ENCODE assay signal across 13 cellular contexts in the genomic region with DNA sequence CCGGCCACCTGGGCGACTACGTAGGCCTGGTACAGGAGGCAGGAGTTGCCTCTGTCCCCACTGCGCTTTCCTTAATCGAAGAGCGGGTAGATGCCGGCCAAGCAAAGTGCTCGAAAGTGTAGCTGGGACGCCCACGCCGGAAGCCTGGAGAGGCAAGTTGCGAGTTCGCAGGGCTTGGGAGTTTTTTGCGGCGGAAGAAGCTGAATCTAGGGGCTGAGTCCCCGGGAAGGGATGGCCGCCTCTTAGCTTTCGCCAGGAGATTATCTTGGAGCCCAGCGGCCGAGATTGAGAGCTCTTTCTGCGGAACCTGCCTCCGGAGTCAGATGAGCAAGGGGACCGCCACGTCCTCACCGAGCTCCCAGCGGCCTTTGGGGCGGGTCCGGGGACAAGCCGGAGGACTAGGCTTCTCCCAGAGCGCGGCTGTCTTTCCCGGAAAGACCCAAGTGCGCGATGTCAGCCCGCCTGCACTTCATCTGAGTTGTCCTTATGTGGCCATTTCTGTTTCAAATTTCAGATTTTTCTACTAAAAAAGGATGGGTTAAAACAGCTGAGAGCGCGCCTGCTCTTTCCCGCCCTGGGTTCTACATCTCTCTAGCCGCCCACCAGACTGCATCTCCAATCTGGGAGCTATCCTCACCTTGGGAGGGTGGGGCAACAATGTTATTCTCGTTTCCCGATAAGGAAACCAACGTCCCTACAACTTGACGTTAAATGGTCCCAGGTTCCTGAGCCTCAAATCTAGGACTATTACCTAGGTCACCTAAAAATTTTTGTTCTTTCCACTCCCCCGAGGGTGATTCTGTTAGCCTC. TPM values are rescaled to one million over a fixed set of nuclear protein-coding genes. Genes with fewer than 3 reads are reported as not detected.
DNase-seq lines count a peak whose midpoint lies in the region; ATAC-seq and TF ChIP-seq lines count a peak whose summit lies in the region.
"Had no signal": no experiment of that assay in that cellular context is flagged by ENCODE, and none has a peak within 500 bp of the region (broad histone marks: within the 10 kb centered on the region; RNA-seq: fewer than 3 reads in every experiment).

No MANE protein-coding gene starts in this region.

- ATAC-seq in natural killer cell treated with Interleukin-12 subunit alpha and Interleukin-12 subunit beta and Interleukin-15 and Interleukin-18, amount 100 ng/mL, for 72 hours: no peak
- no peak for ATAC-seq in activated T-helper 17 cell treated with anti-CD3 and anti-CD28 coated beads, Interleukin-2, amount 50 U/mL, for 72 hours (replicated peaks)
- ATAC-seq in activated CD4-positive, CD25-positive, alpha-beta regulatory T cell treated with anti-CD3 and anti-CD28 coated beads, Interleukin-2, amount 50 U/mL, for 24 hours: no peak
- ATAC-seq: CD8-positive, alpha-beta T cell had no signal

- H3K27ac Mint-ChIP-seq in natural killer cell treated with Interleukin-12 subunit alpha and Interleukin-12 subunit beta and Interleukin-15 and Interleukin-18, amount 100 ng/mL, for 72 hours: no peak overlapping the region
- no peak overlapping the region for H3K27ac Mint-ChIP-seq in activated T-helper 17 cell treated with anti-CD3 and anti-CD28 coated beads, Interleukin-2, amount 50 U/mL, for 72 hours
- H3K27ac Mint-ChIP-seq: CD8-positive, alpha-beta T cell; T-helper 1 cell treated with Interleukin-12 subunit alpha and Interleukin-12 subunit beta and Interleukin-4 antibody, amounts not matched to agents 30 μg/mL and 1 μg/mL, for 36 hours had no signal

- H3K9me3 Mint-ChIP-seq in natural killer cell treated with Interleukin-12 subunit alpha and Interleukin-12 subunit beta and Interleukin-15 and Interleukin-18, amount 100 ng/mL, for 72 hours: peaks cover 3% of the 10 kb centered on the region
- peaks cover 14% of the 10 kb centered on the region for H3K9me3 Mint-ChIP-seq in activated T-helper 17 cell treated with anti-CD3 and anti-CD28 coated beads, Interleukin-2, amount 50 U/mL, for 72 hours

- peak; percentile 45 for DNase-seq in stimulated activated CD4-positive, alpha-beta T cell treated with anti-CD3 and anti-CD28 coated beads, Interleukin-15, amount 100 ng/mL, for 24 hours
- DNase-seq in stimulated activated CD4-positive, alpha-beta T cell treated with anti-CD3 and anti-CD28 coated beads, Interleukin-2, amount 100 ng/mL, for 24 hours: no peak
- DNase-seq in natural killer cell treated with Interleukin-12 subunit alpha and Interleukin-12 subunit beta and Interleukin-15 and Interleukin-18, amount 100 ng/mL, for 72 hours (ENCODE audit: low spot score): no peak
- no peak for DNase-seq in erythroblast (lab: John Stamatoyannopoulos, UW)
- DNase-seq in NCI-H82 treated with DMSO at 0.1 percent for 48 hours (lab: John Stamatoyannopoulos, UW; ENCODE audit: unreplicated experiment): no peak
- DNase-seq: activated gamma-delta T cell; CD8-positive, alpha-beta T cell; occipital lobe had no signal

- no peaks in the 10 kb centered on the region for H3K36me3 ChIP-seq in esophagus (ENCODE audit: control insufficient read depth in 2 of 2, insufficient read depth in 2 of 2, low read length in 1 of 2)

- peaks cover 11% of the 10 kb centered on the region for H3K36me3 Mint-ChIP-seq in natural killer cell treated with Interleukin-12 subunit alpha and Interleukin-12 subunit beta and Interleukin-15 and Interleukin-18, amount 100 ng/mL, for 72 hours
- H3K36me3 Mint-ChIP-seq in activated T-helper 17 cell treated with anti-CD3 and anti-CD28 coated beads, Interleukin-2, amount 50 U/mL, for 72 hours (ENCODE audit: low read depth): peaks cover 1% of the 10 kb centered on the region
- H3K36me3 Mint-ChIP-seq: CD8-positive, alpha-beta T cell had no signal

- WGBS in esophagus, 2 donors: 6 to 9% methylated on average over 44 of the region's 44 CpGs

- peak overlapping the region; percentile 42 for H3K4me3 Mint-ChIP-seq in natural killer cell treated with Interleukin-12 subunit alpha and Interleukin-12 subunit beta and Interleukin-15 and Interleukin-18, amount 100 ng/mL, for 72 hours
- no peak overlapping the region for H3K4me3 Mint-ChIP-seq in activated T-helper 17 cell treated with anti-CD3 and anti-CD28 coated beads, Interleukin-2, amount 50 U/mL, for 72 hours
- H3K4me3 Mint-ChIP-seq: CD8-positive, alpha-beta T cell; T-helper 1 cell treated with Interleukin-12 subunit alpha and Interleukin-12 subunit beta and Interleukin-4 antibody, amounts not matched to agents 30 μg/mL and 1 μg/mL, for 36 hours had no signal

- H3K4me3 ChIP-seq in esophagus (ENCODE audit: low read depth in 1 of 2, low read length in 2 of 2): peak overlapping the region; percentile 17 to 32

- no peak overlapping the region for H3K27ac ChIP-seq in esophagus (ENCODE audit: low read depth in 2 of 2, low read length in 1 of 2)

- H3K9me3 ChIP-seq in esophagus (ENCODE audit: control insufficient read depth in 2 of 2, insufficient read depth in 1 of 2, low read depth in 1 of 2, low read length in 1 of 2): peaks cover 4% of the 10 kb centered on the region in 2 donors

- H3K4me1 Mint-ChIP-seq in natural killer cell treated with Interleukin-12 subunit alpha and Interleukin-12 subunit beta and Interleukin-15 and Interleukin-18, amount 100 ng/mL, for 72 hours (ENCODE audit: low read depth in 2 of 2): peaks cover 8 to 10% of the 10 kb centered on the region in 2 donors
- H3K4me1 Mint-ChIP-seq in activated T-helper 17 cell treated with anti-CD3 and anti-CD28 coated beads, Interleukin-2, amount 50 U/mL, for 72 hours: no peaks in the 10 kb centered on the region

- H3K27me3 ChIP-seq in esophagus (ENCODE audit: control insufficient read depth in 1 of 2, insufficient read depth in 2 of 2, low read length in 2 of 2): peaks cover 9 to 28% of the 10 kb centered on the region in 2 donors

- TF ChIP-seq POLR2A in erythroblast (IDR thresholded peaks at IDR 0.05; ENCODE audit: low read length): no peak

- peaks cover 6% of the 10 kb centered on the region in 2 donors for H3K4me1 ChIP-seq in esophagus (ENCODE audit: control insufficient read depth in 2 of 2, insufficient read depth in 2 of 2, low read length in 1 of 2)

- H3K27me3 Mint-ChIP-seq in natural killer cell treated with Interleukin-12 subunit alpha and Interleukin-12 subunit beta and Interleukin-15 and Interleukin-18, amount 100 ng/mL, for 72 hours: peaks cover 55 to 80% of the 10 kb centered on the region in 2 donors
- peaks cover 73% of the 10 kb centered on the region for H3K27me3 Mint-ChIP-seq in activated T-helper 17 cell treated with anti-CD3 and anti-CD28 coated beads, Interleukin-2, amount 50 U/mL, for 72 hours

RNA-seq across cellular contexts. Expression of a gene that starts 12.4 kb away (rescaled TPM):
- under 1 TPM in 1 of 2 donors, not detected in 1; 0.02 TPM for polyA plus RNA-seq in esophagus
- not detected for total RNA-seq in natural killer cell treated with Interleukin-12 subunit alpha and Interleukin-12 subunit beta and Interleukin-15 and Interleukin-18, amount 100 ng/mL, for 72 hours
- not detected for total RNA-seq in activated T-helper 17 cell treated with anti-CD3 and anti-CD28 coated beads, Interleukin-2, amount 50 U/mL, for 72 hours
- total RNA-seq: NCI-H460 had no signal
